In genomic region chr19:28359819-28360414, GRCh38 we compare ENCODE assay signal across 24 cellular contexts.
"Had no signal": no experiment of that assay in that cellular context is flagged by ENCODE, and none has a peak within 500 bp of the region (broad histone marks: within the 10 kb centered on the region; RNA-seq: fewer than 3 reads in every experiment).

No MANE protein-coding gene starts in this region.

- DNase-seq: dorsolateral prefrontal cortex; effector CD8-positive, alpha-beta T cell; foreskin melanocyte; head of caudate nucleus; kidney; left cardiac atrium; left ventricle myocardium superior; mesenchymal stem cell; midbrain; nucleus accumbens; ovary; stimulated activated CD4-positive, alpha-beta T cell treated with anti-CD3 and anti-CD28 coated beads, Interleukin-4, amount 100 ng/mL, for 1 hour; stimulated activated CD8-positive, alpha-beta memory T cell treated with anti-CD3 and anti-CD28 coated beads, Interleukin-4, amount 100 ng/mL, for 48 hours; stimulated activated naive CD8-positive, alpha-beta T cell treated with anti-CD3 and anti-CD28 coated beads, Interleukin-15, Interleukin-2, amounts not matched to agents 100 U/mL and 50 U/mL, for 24 hours; tibial artery; upper lobe of left lung had no signal

- H2AFZ ChIP-seq: hepatocyte, neural progenitor cell had no signal

- H3K4me3 ChIP-seq: dorsolateral prefrontal cortex, hepatocyte, lung, neural progenitor cell, ovary, right atrium auricular region, smooth muscle cell, tibial artery, upper lobe of left lung, vagina had no signal

- H3K79me2 ChIP-seq: hepatocyte had no signal

- H3K4me2 ChIP-seq: hepatocyte, neural progenitor cell, smooth muscle cell had no signal

- H3K27ac ChIP-seq: dorsolateral prefrontal cortex, hepatocyte, neural progenitor cell, ovary, right atrium auricular region, tibial artery, upper lobe of left lung, vagina had no signal

- H3K9ac ChIP-seq: neural progenitor cell had no signal

- H3K4me1 ChIP-seq: right atrium auricular region, tibial artery, upper lobe of left lung, vagina had no signal

- H3K9me3 ChIP-seq: ovary, tibial artery, vagina had no signal

- H3K27me3 ChIP-seq: dorsolateral prefrontal cortex, hepatocyte, neural progenitor cell, ovary, right atrium auricular region, tibial artery, upper lobe of left lung, vagina had no signal

- H3K36me3 ChIP-seq: neural progenitor cell, ovary, right atrium auricular region, tibial artery, upper lobe of left lung, vagina had no signal

- ATAC-seq: left cardiac atrium; left ventricle myocardium superior; natural killer cell treated with Interleukin-12 subunit alpha and Interleukin-12 subunit beta and Interleukin-15 and Interleukin-18, amount 100 ng/mL, for 72 hours; stimulated activated effector memory CD8-positive, alpha-beta T cell treated with anti-CD3 and anti-CD28 coated beads, Interleukin-12 subunit alpha, Interleukin-12 subunit beta, amount 100 ng/mL, for 72 hours; stimulated activated naive CD8-positive, alpha-beta T cell treated with anti-CD3 and anti-CD28 coated beads, Interleukin-15, Interleukin-2, amounts not matched to agents 100 U/mL and 50 U/mL, for 24 hours had no signal

- FAIRE-seq: kidney had no signal
